In the genomic region with DNA sequence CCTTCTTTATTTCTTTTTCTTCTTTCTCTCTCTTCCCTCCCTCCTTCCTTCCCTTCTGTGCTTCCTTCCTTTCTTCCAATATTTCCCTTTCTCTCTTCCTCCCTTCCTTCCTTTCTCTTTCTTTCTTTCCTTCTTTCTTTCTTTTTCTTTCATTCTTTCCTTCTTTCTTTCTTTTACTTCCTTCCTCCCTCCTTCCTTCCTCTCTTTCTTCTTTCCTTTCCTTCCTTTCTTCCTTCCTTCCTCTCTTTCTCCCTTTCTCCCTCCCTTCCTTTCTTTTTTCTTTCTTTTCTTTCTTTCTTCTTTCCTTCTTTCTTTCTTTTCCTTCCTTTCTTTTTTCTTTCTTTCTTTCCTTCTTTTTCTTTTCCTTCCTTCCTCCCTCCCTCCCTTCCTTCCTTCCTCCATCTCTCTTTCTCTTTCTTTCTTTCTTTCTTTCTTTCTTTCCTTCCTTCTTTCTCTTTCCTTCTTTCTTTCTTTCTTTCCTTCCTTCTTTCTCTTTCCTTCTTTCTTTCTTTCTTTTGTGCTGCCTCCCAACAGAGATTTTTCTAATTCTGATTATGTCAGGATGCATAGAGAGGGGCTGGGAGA, we compare ENCODE assay signal across 28 cellular contexts. TPM values are rescaled to one million over a fixed set of nuclear protein-coding genes. Genes with fewer than 3 reads are reported as not detected.
"Had no signal": no experiment of that assay in that cellular context is flagged by ENCODE, and none has a peak within 500 bp of the region (broad histone marks: within the 10 kb centered on the region; RNA-seq: fewer than 3 reads in every experiment).

No MANE protein-coding gene starts in this region.

- H3K4me3 Mint-ChIP-seq: activated T-helper 1 cell treated with anti-CD3 and anti-CD28 coated beads, Interleukin-12 subunit alpha, Interleukin-12 subunit beta, Interleukin-2, Interleukin-4 antibody, amounts not matched to agents 30 ng/mL and 10 ng/mL and 1 ng/mL, durations not matched to agents 14 hours and 24 hours and 36 hours; effector memory CD8-positive, alpha-beta T cell; immature natural killer cell; neural progenitor cell had no signal

- H3K4me1 Mint-ChIP-seq: immature natural killer cell had no signal

- DNase-seq: activated CD4-positive, alpha-beta T cell treated with anti-CD3 and anti-CD28 coated beads for 4 hours; activated naive CD4-positive, alpha-beta T cell treated with Interleukin-2 at 50 U/mL for 16 hours; adrenal gland; effector memory CD8-positive, alpha-beta T cell; esophagus squamous epithelium; immature natural killer cell; kidney glomerular epithelial cell; left ventricle myocardium inferior; mammary epithelial cell; ovary; right cardiac atrium; stimulated activated CD4-positive, alpha-beta T cell treated with anti-CD3 and anti-CD28 coated beads, Interleukin-15, amount 100 ng/mL, for 24 hours; stimulated activated CD4-positive, alpha-beta T cell treated with anti-CD3 and anti-CD28 coated beads, Interleukin-4, amount 100 ng/mL, for 4 hours; stimulated activated naive CD4-positive, alpha-beta T cell; substantia nigra; tibial artery; WERI-Rb-1 had no signal

- H3K36me3 Mint-ChIP-seq: immature natural killer cell, neural progenitor cell had no signal

- H3K9me3 ChIP-seq: adrenal gland, breast epithelium, esophagus squamous epithelium, left ventricle myocardium inferior, ovary, psoas muscle, SJSA1, tibial artery had no signal

- H2AFZ ChIP-seq: neural progenitor cell had no signal

- H3K9ac ChIP-seq: neural progenitor cell had no signal

- H3K4me1 ChIP-seq: adrenal gland, breast epithelium, neural progenitor cell, psoas muscle, SJSA1, tibial artery had no signal

- H3K36me3 ChIP-seq: adrenal gland, breast epithelium, esophagus squamous epithelium, left ventricle myocardium inferior, neural progenitor cell, ovary, SJSA1, tibial artery, WERI-Rb-1 had no signal

- H3K27ac Mint-ChIP-seq: activated T-helper 1 cell treated with anti-CD3 and anti-CD28 coated beads, Interleukin-12 subunit alpha, Interleukin-12 subunit beta, Interleukin-2, Interleukin-4 antibody, amounts not matched to agents 30 ng/mL and 10 ng/mL and 1 ng/mL, durations not matched to agents 14 hours and 24 hours and 36 hours; immature natural killer cell; neural progenitor cell had no signal

- H3K27me3 ChIP-seq: adrenal gland, breast epithelium, esophagus squamous epithelium, neural progenitor cell, ovary, SJSA1 had no signal

- H3K27ac ChIP-seq: adrenal gland, breast epithelium, esophagus squamous epithelium, left ventricle myocardium inferior, neural progenitor cell, ovary, psoas muscle, SJSA1, skin epidermis, tibial artery, WERI-Rb-1 had no signal

- ATAC-seq: effector memory CD8-positive, alpha-beta T cell; psoas muscle; right cardiac atrium had no signal

- H3K4me3 ChIP-seq: adrenal gland, breast epithelium, esophagus squamous epithelium, left ventricle myocardium inferior, neural progenitor cell, ovary, psoas muscle, SJSA1, skin epidermis, tibial artery had no signal

- FAIRE-seq: astrocyte, urothelium cell line had no signal

- H3K4me2 ChIP-seq: neural progenitor cell had no signal

- H3K9me3 Mint-ChIP-seq: activated T-helper 1 cell treated with anti-CD3 and anti-CD28 coated beads, Interleukin-12 subunit alpha, Interleukin-12 subunit beta, Interleukin-2, Interleukin-4 antibody, amounts not matched to agents 30 ng/mL and 10 ng/mL and 1 ng/mL, durations not matched to agents 14 hours and 24 hours and 36 hours; effector memory CD8-positive, alpha-beta T cell; immature natural killer cell; neural progenitor cell had no signal

RNA-seq across cellular contexts. Expression of a gene that starts 1.0 kb away (rescaled TPM):
- total RNA-seq: activated T-helper 1 cell treated with anti-CD3 and anti-CD28 coated beads, Interleukin-12 subunit alpha, Interleukin-12 subunit beta, Interleukin-2, Interleukin-4 antibody, amounts not matched to agents 30 ng/mL and 10 ng/mL and 1 ng/mL, durations not matched to agents 14 hours and 24 hours and 36 hours; astrocyte; chondrocyte; dermis microvascular lymphatic vessel endothelial cell; mammary epithelial cell; SJSA1; T-helper 2 cell treated with Interferon-gamma antibody and Interleukin-4, amounts not matched to agents 100 ng/mL and 5 ng/mL, for 36 hours had no signal
- polyA plus RNA-seq: immature natural killer cell, mammary epithelial cell had no signal
